9 cellular contexts compared by ENCODE assay signal in the genomic region with DNA sequence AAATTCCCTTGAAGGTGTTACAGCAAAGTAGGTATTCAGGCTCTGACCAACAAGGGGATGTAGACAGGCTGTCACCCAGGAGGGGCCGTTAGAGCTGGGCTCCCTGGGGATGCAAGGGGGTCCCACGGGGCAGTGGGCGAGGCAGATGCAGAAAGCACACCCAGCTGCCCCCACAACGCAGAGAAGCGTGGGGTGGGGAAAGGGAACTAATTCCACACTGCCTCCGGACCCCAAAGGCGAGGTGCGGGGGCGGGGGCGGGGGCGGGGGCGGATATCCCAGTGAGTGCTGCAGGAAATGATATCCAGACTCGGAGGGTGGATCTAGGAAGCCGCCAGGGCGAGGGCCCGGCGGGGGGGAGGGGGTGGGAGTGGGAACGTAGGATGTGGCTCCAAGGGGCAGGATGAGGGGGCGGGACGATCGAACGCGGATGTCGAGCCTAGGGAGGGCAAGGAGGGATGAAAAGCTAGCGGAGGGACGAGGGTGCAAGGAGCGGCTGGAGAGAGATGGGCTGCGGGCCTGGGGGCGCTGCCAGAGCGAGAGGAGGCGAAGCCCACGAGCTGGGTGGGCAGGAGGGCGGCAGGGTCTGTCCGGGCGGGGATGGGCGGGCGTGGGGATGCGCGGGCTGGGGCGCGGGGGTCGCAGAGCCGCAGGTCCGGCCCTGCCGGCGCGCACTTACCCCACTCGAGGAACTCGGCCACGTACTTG. TPM values are rescaled to one million over a fixed set of nuclear protein-coding genes. Genes with fewer than 3 reads are reported as not detected.
A peak's percentile ranks its signal among the peaks of the same experiment; 100 is the strongest.
DNase-seq lines count a peak whose midpoint lies in the region; ATAC-seq and TF ChIP-seq lines count a peak whose summit lies in the region.
"Had no signal": no experiment of that assay in that cellular context is flagged by ENCODE, and none has a peak within 500 bp of the region (broad histone marks: within the 10 kb centered on the region; RNA-seq: fewer than 3 reads in every experiment).

No MANE protein-coding gene starts in this region.

- H3K4me3 Mint-ChIP-seq in activated naive CD4-positive, alpha-beta T cell treated with anti-CD3 and anti-CD28 coated beads, Interleukin-2, amount 10 ng/mL, durations not matched to agents 7 days and 5 days, result peak overlapping the region; percentile 58

- peak; percentile 33 for DNase-seq in activated naive CD4-positive, alpha-beta T cell treated with anti-CD3 and anti-CD28 coated beads, Interleukin-2, amount 10 ng/mL, durations not matched to agents 7 days and 5 days
- no peak for DNase-seq in activated naive CD4-positive, alpha-beta T cell treated with anti-CD3 and anti-CD28 coated beads, Interleukin-2, amount 50 U/mL, for 72 hours (ENCODE audit: low spot score in 2 of 2)
- DNase-seq in NCI-H2227 (lab: John Stamatoyannopoulos, UW; ENCODE audit: unreplicated experiment) (peak; percentile 79), cardiac fibroblast (ENCODE audit: low read depth in 2 of 2) (peak; percentile 69 to 83), kidney glomerular epithelial cell (lab: John Stamatoyannopoulos, UW) (peak; percentile 37), stromal cell of bone marrow (ENCODE audit: low read depth) (peak; percentile 37), middle frontal gyrus (ENCODE audit: extremely low spot score, low spot score) (no peak)

- no peak for TF ChIP-seq CTCF in cardiac fibroblast (IDR thresholded peaks at IDR 0.05; ENCODE audit: low read depth, low read length)

- H3K9me3 Mint-ChIP-seq in activated naive CD4-positive, alpha-beta T cell treated with anti-CD3 and anti-CD28 coated beads, Interleukin-2, amount 10 ng/mL, durations not matched to agents 7 days and 5 days, result no peaks in the 10 kb centered on the region
- no peaks in the 10 kb centered on the region for H3K9me3 Mint-ChIP-seq in activated naive CD4-positive, alpha-beta T cell treated with anti-CD3 and anti-CD28 coated beads, Interleukin-2, amount 50 U/mL, for 72 hours

- peaks cover 69% of the 10 kb centered on the region for H3K27me3 Mint-ChIP-seq in activated naive CD4-positive, alpha-beta T cell treated with anti-CD3 and anti-CD28 coated beads, Interleukin-2, amount 10 ng/mL, durations not matched to agents 7 days and 5 days

- no peaks in the 10 kb centered on the region for H3K36me3 Mint-ChIP-seq in activated naive CD4-positive, alpha-beta T cell treated with anti-CD3 and anti-CD28 coated beads, Interleukin-2, amount 10 ng/mL, durations not matched to agents 7 days and 5 days
- no peaks in the 10 kb centered on the region for H3K36me3 Mint-ChIP-seq in activated naive CD4-positive, alpha-beta T cell treated with anti-CD3 and anti-CD28 coated beads, Interleukin-2, amount 50 U/mL, for 72 hours

- peaks cover 11% of the 10 kb centered on the region for H3K4me1 Mint-ChIP-seq in activated naive CD4-positive, alpha-beta T cell treated with anti-CD3 and anti-CD28 coated beads, Interleukin-2, amount 10 ng/mL, durations not matched to agents 7 days and 5 days

- H3K4me3 ChIP-seq in cardiac fibroblast (replicated peaks in 1 of 2; ENCODE audit: low read depth in 2 of 2, low read length in 2 of 2), result peak overlapping the region; percentile 91 to 99

- no peak for ATAC-seq in activated naive CD4-positive, alpha-beta T cell treated with anti-CD3 and anti-CD28 coated beads, Interleukin-2, amount 50 U/mL, for 72 hours
- no peak for ATAC-seq in HG02870 (IDR thresholded peaks at IDR 0.05; ENCODE audit: unreplicated experiment)

- CTCF ChIA-PET in activated naive CD4-positive, alpha-beta T cell treated with anti-CD3 and anti-CD28 coated beads, Interleukin-2, amount 10 ng/mL, durations not matched to agents 7 days and 5 days (lab: Charles Lee), result no interaction called here

- no peak overlapping the region for H3K27ac Mint-ChIP-seq in activated naive CD4-positive, alpha-beta T cell treated with anti-CD3 and anti-CD28 coated beads, Interleukin-2, amount 10 ng/mL, durations not matched to agents 7 days and 5 days
- peak overlapping the region in 1 of 2 donors; percentile 29 for H3K27ac Mint-ChIP-seq in activated naive CD4-positive, alpha-beta T cell treated with anti-CD3 and anti-CD28 coated beads, Interleukin-2, amount 50 U/mL, for 72 hours

RNA-seq across cellular contexts. Expression of gene CDC42BPB, which starts 0.9 kb away (rescaled TPM):
- 1 to 10 TPM; 3.4 to 5.8 TPM for total RNA-seq in activated naive CD4-positive, alpha-beta T cell treated with anti-CD3 and anti-CD28 coated beads, Interleukin-2, amount 50 U/mL, for 72 hours

RNA-seq across cellular contexts. Expression of gene LBHD2, which starts 27.5 kb away (rescaled TPM):
- total RNA-seq in activated naive CD4-positive, alpha-beta T cell treated with anti-CD3 and anti-CD28 coated beads, Interleukin-2, amount 50 U/mL, for 72 hours, result not detected
- total RNA-seq: renal cortical epithelial cell had no signal

RNA-seq across cellular contexts. Expression of gene EXOC3L4, which starts 38.0 kb away (rescaled TPM):
- not detected for total RNA-seq in activated naive CD4-positive, alpha-beta T cell treated with anti-CD3 and anti-CD28 coated beads, Interleukin-2, amount 50 U/mL, for 72 hours

Comparison
In these comparisons a context has a peak if more than half of its experiments do, and no peak if none do; other contexts are left out.
1. DNase-seq: peak in activated naive CD4-positive, alpha-beta T cell treated with anti-CD3 and anti-CD28 coated beads, Interleukin-2, amount 10 ng/mL, durations not matched to agents 7 days and 5 days (single experiment), NCI-H2227 (single experiment), cardiac fibroblast (2 of 2), kidney glomerular epithelial cell (single experiment) and stromal cell of bone marrow (single experiment); none in activated naive CD4-positive, alpha-beta T cell treated with anti-CD3 and anti-CD28 coated beads, Interleukin-2, amount 50 U/mL, for 72 hours (0 of 2) and middle frontal gyrus (single experiment).